In the genomic region with DNA sequence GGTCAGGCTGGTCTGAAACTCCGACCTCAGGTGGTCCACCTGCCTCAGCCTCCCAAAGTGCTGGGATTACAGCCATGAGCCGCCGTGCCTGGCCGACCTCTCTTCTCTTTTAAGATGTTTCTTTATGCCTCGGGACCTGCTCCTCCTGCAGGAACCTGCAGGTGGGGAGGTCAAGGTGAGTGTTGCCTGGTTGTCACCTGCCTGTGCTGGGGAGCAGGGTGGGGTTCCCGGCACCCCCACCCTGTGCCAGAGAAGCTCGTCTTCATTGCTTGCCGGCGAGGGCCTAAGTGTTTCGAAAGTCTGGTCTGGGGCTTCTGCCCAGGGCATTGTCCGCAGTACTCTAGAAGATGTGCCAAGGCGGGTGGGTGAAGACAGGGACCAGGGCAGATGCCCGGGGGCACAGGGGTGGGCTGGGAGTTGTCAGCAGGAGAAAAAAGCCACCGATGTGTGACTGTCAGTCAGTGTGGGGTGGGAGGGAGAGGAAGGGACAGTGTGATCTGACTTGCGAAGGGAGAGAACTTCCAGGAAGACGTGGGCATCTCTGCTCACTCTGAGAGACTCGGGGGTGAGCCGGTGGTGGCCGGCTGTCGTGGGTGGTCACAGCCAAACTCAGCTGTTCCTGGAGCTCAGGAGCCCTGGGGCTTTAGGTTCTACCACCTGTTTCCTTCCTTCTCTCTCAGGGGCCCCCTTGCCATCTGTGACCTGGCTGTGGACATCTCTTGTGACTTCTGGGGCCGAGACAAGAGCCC, we compare ENCODE assay signal across 16 cellular contexts. TPM values are rescaled to one million over a fixed set of nuclear protein-coding genes. Genes with fewer than 3 reads are reported as not detected.
DNase-seq lines count a peak whose midpoint lies in the region; ATAC-seq and TF ChIP-seq lines count a peak whose summit lies in the region.
"Had no signal": no experiment of that assay in that cellular context is flagged by ENCODE, and none has a peak within 500 bp of the region (broad histone marks: within the 10 kb centered on the region; RNA-seq: fewer than 3 reads in every experiment).

No MANE protein-coding gene starts in this region.

- no peaks in the 10 kb centered on the region for H3K27me3 Mint-ChIP-seq in activated T-helper 17 cell treated with anti-CD3 and anti-CD28 coated beads, Interleukin-2, amount 50 U/mL, for 72 hours
- no peaks in the 10 kb centered on the region for H3K27me3 Mint-ChIP-seq in osteocyte (ENCODE audit: unreplicated experiment)

- peak overlapping the region; percentile 88 for H3K27ac ChIP-seq in AG04450 (ENCODE audit: low read depth, low read length)
- H3K27ac ChIP-seq: HL-60, thyroid gland had no signal

- peak overlapping the region; percentile 17 for H3K27ac Mint-ChIP-seq in activated T-helper 17 cell treated with anti-CD3 and anti-CD28 coated beads, Interleukin-2, amount 50 U/mL, for 72 hours
- H3K27ac Mint-ChIP-seq in osteocyte (ENCODE audit: unreplicated experiment): peak overlapping the region; percentile 93
- H3K27ac Mint-ChIP-seq: activated T-cell treated with anti-CD3 and anti-CD28 coated beads, Interleukin-2, amount 50 U/mL, for 72 hours had no signal

- H3K4me3 Mint-ChIP-seq in activated T-helper 17 cell treated with anti-CD3 and anti-CD28 coated beads, Interleukin-2, amount 50 U/mL, for 72 hours: no peak overlapping the region
- peak overlapping the region; percentile 59 for H3K4me3 Mint-ChIP-seq in osteocyte (ENCODE audit: unreplicated experiment)
- H3K4me3 Mint-ChIP-seq: activated T-cell treated with anti-CD3 and anti-CD28 coated beads, Interleukin-2, amount 50 U/mL, for 72 hours had no signal

- ATAC-seq in activated T-helper 17 cell treated with anti-CD3 and anti-CD28 coated beads, Interleukin-2, amount 50 U/mL, for 72 hours (replicated peaks): no peak
- ATAC-seq: activated T-cell treated with anti-CD3 and anti-CD28 coated beads, Interleukin-2, amount 50 U/mL, for 72 hours had no signal

- CTCF ChIA-PET in AG04450 (lab: Charles Lee): interaction anchor here (0.7 kb wide), 1 partner anchor 68 kb away, joined by 7 read pairs; no protein-coding TSS in a partner anchor

- H3K4me3 ChIP-seq in AG04450 (ENCODE audit: low read depth, low read length): no peak overlapping the region
- H3K4me3 ChIP-seq: smooth muscle cell, thyroid gland had no signal

- intact Hi-C loops in cardiac septum (cut with DNase I): no loop called here

- POLR2A ChIA-PET in AG04450 (lab: Yijun Ruan, JAX): interaction anchor here (0.7 to 0.8 kb wide), 2 partner anchors 36 to 1772 kb away, joined by 3 to 7 read pairs; a partner anchor contains a TSS

- no peaks in the 10 kb centered on the region; the same call in 1 of the 2 replicates for H3K9me3 ChIP-seq in AG04450 (ENCODE audit: control insufficient read depth, insufficient read depth, low read length)
- H3K9me3 ChIP-seq: thyroid gland had no signal

- H3K36me3 Mint-ChIP-seq in activated T-helper 17 cell treated with anti-CD3 and anti-CD28 coated beads, Interleukin-2, amount 50 U/mL, for 72 hours (ENCODE audit: low read depth): peaks cover 46% of the 10 kb centered on the region
- H3K36me3 Mint-ChIP-seq in osteocyte (ENCODE audit: unreplicated experiment): peaks cover 29% of the 10 kb centered on the region

- no peaks in the 10 kb centered on the region for H3K27me3 ChIP-seq in AG04450 (ENCODE audit: control insufficient read depth, insufficient read depth, low read length)
- H3K27me3 ChIP-seq: thyroid gland had no signal

- DNase-seq in AG04450 (ENCODE audit: low read depth, low spot score) (no peak), cardiac septum (ENCODE audit: low spot score) (peak; percentile 71), osteocyte (ENCODE audit: extremely low spot score, unreplicated experiment) (no peak), NCI-H446 treated with DMSO at 0.1 percent for 48 hours (lab: John Stamatoyannopoulos, UW) (no peak), GDM1 (lab: John Stamatoyannopoulos, UW) (no peak), NCI-H1694 (lab: John Stamatoyannopoulos, UW) (no peak), GM19238 (ENCODE audit: insufficient read length, low spot score) (no peak)
- DNase-seq: activated CD4-positive, CD25-positive, alpha-beta regulatory T cell treated with anti-CD3 and anti-CD28 coated beads, Interleukin-2, amount 50 U/mL, for 72 hours; activated T-cell treated with anti-CD3 and anti-CD28 coated beads, Interleukin-2, amount 50 U/mL, for 72 hours; DMS 273 treated with DMSO at 0.1 percent for 48 hours; Kasumi-1; NCI-H2029; thyroid gland had no signal

- TF ChIP-seq CTCF in AG04450 (IDR thresholded peaks at IDR 0.05; ENCODE audit: low read depth, low read length) (no peak), osteocyte (IDR thresholded peaks at IDR 0.05) (no peak)

- no peaks in the 10 kb centered on the region for H3K9me3 Mint-ChIP-seq in activated T-helper 17 cell treated with anti-CD3 and anti-CD28 coated beads, Interleukin-2, amount 50 U/mL, for 72 hours
- no peaks in the 10 kb centered on the region for H3K9me3 Mint-ChIP-seq in osteocyte (ENCODE audit: unreplicated experiment)

- peaks cover 28% of the 10 kb centered on the region for H3K4me1 Mint-ChIP-seq in activated T-helper 17 cell treated with anti-CD3 and anti-CD28 coated beads, Interleukin-2, amount 50 U/mL, for 72 hours
- H3K4me1 Mint-ChIP-seq in osteocyte (ENCODE audit: unreplicated experiment): peaks cover 73% of the 10 kb centered on the region

RNA-seq across cellular contexts. Expression of a gene that starts 36.1 kb away (rescaled TPM):
- 38.1 and 40.8 TPM in 2 replicates for polyA plus RNA-seq in AG04450 (2011; rRNA removed)
- 63.6 and 78.2 TPM in 2 replicates for polyA minus RNA-seq in AG04450 (2011; rRNA and poly(A)+ RNA removed)
- total RNA-seq in activated T-helper 17 cell treated with anti-CD3 and anti-CD28 coated beads, Interleukin-2, amount 50 U/mL, for 72 hours: 10 to 100 TPM; 28.0 to 32.0 TPM
- total RNA-seq in cardiac septum (24.0 TPM), osteocyte (94.5 and 95.4 TPM in 2 replicates)
